In genomic region chr1:165011947-165012346, GRCh38 we compare ENCODE assay signal across 29 cellular contexts.
"Had no signal": no experiment of that assay in that cellular context is flagged by ENCODE, and none has a peak within 500 bp of the region (broad histone marks: within the 10 kb centered on the region; RNA-seq: fewer than 3 reads in every experiment).

No MANE protein-coding gene starts in this region.

- H3K27ac ChIP-seq: VCaP had no signal

- H3K4me3 ChIP-seq: MG63 had no signal

- H3K4me1 Mint-ChIP-seq: activated B cell treated with CpG ODN at 0.5 μM for 24 hours; activated naive CD4-positive, alpha-beta T cell treated with anti-CD3 and anti-CD28 coated beads, Interleukin-2, amount 10 ng/mL, durations not matched to agents 7 days and 5 days; activated naive CD8-positive, alpha-beta T cell treated with anti-CD3 and anti-CD28 coated beads, Interleukin-2, amount 50 U/mL, for 24 hours; brain; T-cell; T-helper 17 cell had no signal

- H3K27me3 Mint-ChIP-seq: activated B cell treated with CpG ODN at 0.5 μM for 24 hours; activated CD4-positive, alpha-beta memory T cell treated with anti-CD3 and anti-CD28 coated beads for 36 hours; activated naive CD4-positive, alpha-beta T cell treated with anti-CD3 and anti-CD28 coated beads, Interleukin-2, amount 10 ng/mL, durations not matched to agents 7 days and 5 days; activated naive CD8-positive, alpha-beta T cell; activated naive CD8-positive, alpha-beta T cell treated with anti-CD3 and anti-CD28 coated beads, Interleukin-2, amount 50 U/mL, for 24 hours; T-cell; T-helper 17 cell had no signal

- H3K36me3 Mint-ChIP-seq: activated CD4-positive, alpha-beta memory T cell treated with anti-CD3 and anti-CD28 coated beads for 36 hours; activated naive CD4-positive, alpha-beta T cell treated with anti-CD3 and anti-CD28 coated beads, Interleukin-2, amount 10 ng/mL, durations not matched to agents 7 days and 5 days; activated naive CD8-positive, alpha-beta T cell; brain; T-cell had no signal

- DNase-seq: activated B cell treated with CpG ODN at 0.5 μM for 24 hours; activated CD4-positive, alpha-beta memory T cell treated with anti-CD3 and anti-CD28 coated beads for 36 hours; activated CD4-positive, alpha-beta T cell treated with anti-CD3 and anti-CD28 coated beads for 4 hours; activated CD4-positive, alpha-beta T cell treated with anti-CD3 and anti-CD28 coated beads, Interleukin-2, amount 50 U/mL, for 1 hour; activated CD4-positive, CD25-positive, alpha-beta regulatory T cell treated with anti-CD3 and anti-CD28 coated beads, Interleukin-2, amount 50 U/mL, for 72 hours; activated CD8-positive, alpha-beta memory T cell treated with anti-CD3 and anti-CD28 coated beads, Interleukin-2, amount 50 U/mL, for 4 hours; activated effector memory CD4-positive, alpha-beta T cell treated with Interleukin-2 at 50 U/mL for 16 hours; activated naive CD4-positive, alpha-beta T cell treated with anti-CD3 and anti-CD28 coated beads, Interleukin-2, amount 10 ng/mL, durations not matched to agents 7 days and 5 days; activated naive CD8-positive, alpha-beta T cell treated with anti-CD3 and anti-CD28 coated beads, Interleukin-2, amount 50 U/mL, for 24 hours; activated T-cell treated with anti-CD3 and anti-CD28 coated beads, Interleukin-2, amount 50 U/mL, for 48 hours; anterior cingulate cortex; Kasumi-1; KG1; MG63; NCI-H1092; NCI-H1436 treated with DMSO at 0.1 percent for 48 hours; NCI-H1694 treated with DMSO at 0.1 percent for 48 hours; NCI-H2029; NCI-H345; NCI-H524 treated with DMSO at 0.1 percent for 48 hours; SIG-M5; T-cell; T-helper 17 cell; T-helper 9 cell had no signal

- H3K36me3 ChIP-seq: MG63 had no signal

- H3K4me3 Mint-ChIP-seq: activated B cell treated with CpG ODN at 0.5 μM for 24 hours; activated CD4-positive, alpha-beta memory T cell treated with anti-CD3 and anti-CD28 coated beads for 36 hours; activated naive CD4-positive, alpha-beta T cell treated with anti-CD3 and anti-CD28 coated beads, Interleukin-2, amount 10 ng/mL, durations not matched to agents 7 days and 5 days; activated naive CD8-positive, alpha-beta T cell; activated naive CD8-positive, alpha-beta T cell treated with anti-CD3 and anti-CD28 coated beads, Interleukin-2, amount 50 U/mL, for 24 hours; brain; T-cell; T-helper 17 cell had no signal

- H3K9me3 ChIP-seq: MG63 had no signal

- ATAC-seq: activated naive CD8-positive, alpha-beta T cell treated with anti-CD3 and anti-CD28 coated beads, Interleukin-2, amount 50 U/mL, for 24 hours; Panc1; SK-N-SH treated with all-trans-retinoic acid at 6 μM for 48 hours; T-cell; T-helper 17 cell had no signal

- H3K9me3 Mint-ChIP-seq: activated naive CD4-positive, alpha-beta T cell treated with anti-CD3 and anti-CD28 coated beads, Interleukin-2, amount 10 ng/mL, durations not matched to agents 7 days and 5 days; activated naive CD8-positive, alpha-beta T cell treated with anti-CD3 and anti-CD28 coated beads, Interleukin-2, amount 50 U/mL, for 24 hours had no signal

- H3K27me3 ChIP-seq: MG63 had no signal

- H3K27ac Mint-ChIP-seq: activated B cell treated with CpG ODN at 0.5 μM for 24 hours; activated CD4-positive, alpha-beta memory T cell treated with anti-CD3 and anti-CD28 coated beads for 36 hours; activated naive CD4-positive, alpha-beta T cell treated with anti-CD3 and anti-CD28 coated beads, Interleukin-2, amount 10 ng/mL, durations not matched to agents 7 days and 5 days; activated naive CD8-positive, alpha-beta T cell; activated naive CD8-positive, alpha-beta T cell treated with anti-CD3 and anti-CD28 coated beads, Interleukin-2, amount 50 U/mL, for 24 hours; T-cell; T-helper 17 cell had no signal
